In genomic region chr1:150826299-150826698, GRCh38 we compare ENCODE assay signal across 24 cellular contexts. TPM values are rescaled to one million over a fixed set of nuclear protein-coding genes. Genes with fewer than 3 reads are reported as not detected.
DNase-seq lines count a peak whose midpoint lies in the region; ATAC-seq, FAIRE-seq and TF ChIP-seq lines count a peak whose summit lies in the region.
"Had no signal": no experiment of that assay in that cellular context is flagged by ENCODE, and none has a peak within 500 bp of the region (broad histone marks: within the 10 kb centered on the region; RNA-seq: fewer than 3 reads in every experiment).

No MANE protein-coding gene starts in this region.

- in situ Hi-C loops in HepG2 (cut with HindIII; ENCODE audit: extremely low pct_ligation_motif_present, low pct_unique_long_range_greater_than_20kb) = no loop called here

- no peaks in the 10 kb centered on the region for H3K9me3 ChIP-seq in right lobe of liver
- no peaks in the 10 kb centered on the region for H3K9me3 ChIP-seq in HepG2 (ENCODE audit: low read length)
- H3K9me3 ChIP-seq in stomach = no peaks in the 10 kb centered on the region
- no peaks in the 10 kb centered on the region for H3K9me3 ChIP-seq in PC-9 (ENCODE audit: insufficient read depth, low read depth)
- H3K9me3 ChIP-seq: A549; BLaER1 treated with 17β-estradiol and CSF1 and Interleukin-3, amounts not matched to agents 10 nM and 100 nM had no signal

- H3K36me3 ChIP-seq in right lobe of liver (peaks cover 9 to 91% (median 26%) of the 10 kb centered on the region in 4 donors), HepG2 (replicated peaks in 1 of 2; ENCODE audit: control insufficient read depth in 1 of 2, insufficient read depth in 2 of 2, low read length in 2 of 2) (peaks cover 1 to 47% of the 10 kb centered on the region in 2 experiments), stomach (peaks cover 56 to 100% (median 99%) of the 10 kb centered on the region in 4 donors), PC-9 (ENCODE audit: low read depth) (0 out of 2 replicates have a peak, but pooled peaks cover 19% of the 10 kb centered on the region)

- H4K20me1 ChIP-seq in HepG2 (ENCODE audit: insufficient read depth, low read length) = no peaks in the 10 kb centered on the region
- H4K20me1 ChIP-seq in PC-9 (ENCODE audit: insufficient read depth) = peaks cover 2% of the 10 kb centered on the region

- TF ChIP-seq RAD21 in HepG2 (CRISPR knock-in tag; IDR thresholded peaks at IDR 0.05) = no peak

- H3K4me1 ChIP-seq in right lobe of liver (peaks cover 0 to 7% (median 3%) of the 10 kb centered on the region in 4 donors), HepG2 (ENCODE audit: insufficient read depth, low read length) (no peaks in the 10 kb centered on the region), stomach (peaks cover 0 to 15% (median 7%) of the 10 kb centered on the region in 4 donors), PC-9 (replicated peaks; ENCODE audit: insufficient read depth) (peaks cover 7% of the 10 kb centered on the region)
- H3K4me1 ChIP-seq: A549; BLaER1 treated with 17β-estradiol and CSF1 and Interleukin-3, amounts not matched to agents 10 nM and 100 nM had no signal

- H3K9me2 ChIP-seq in PC-9 (ENCODE audit: insufficient read depth) = no peaks in the 10 kb centered on the region

- H3K27me3 ChIP-seq in right lobe of liver (no peaks in the 10 kb centered on the region), HepG2 (ENCODE audit: control insufficient read depth in 1 of 2, insufficient read depth in 2 of 2, low read length in 2 of 2) (no peaks in the 10 kb centered on the region), stomach (no peaks in the 10 kb centered on the region), PC-9 (ENCODE audit: insufficient read depth, low read depth) (no peaks in the 10 kb centered on the region)
- H3K27me3 ChIP-seq: BLaER1 treated with 17β-estradiol and CSF1 and Interleukin-3, amounts not matched to agents 10 nM and 100 nM had no signal

- H3K4me3 ChIP-seq in right lobe of liver (no peak overlapping the region), HepG2 (replicated peaks in 1 of 3; ENCODE audit: insufficient read depth in 1 of 3, low read depth in 2 of 3, low read length in 3 of 3) (no peak overlapping the region), stomach (no peak overlapping the region), PC-9 (no peak overlapping the region)
- H3K4me3 ChIP-seq: A549; BLaER1 treated with 17β-estradiol and CSF1 and Interleukin-3, amounts not matched to agents 10 nM and 100 nM; GM12878 had no signal

- no peak for TF ChIP-seq POLR2A in right lobe of liver (IDR thresholded peaks at IDR 0.05)
- no peak for TF ChIP-seq POLR2A in HepG2 (IDR thresholded peaks at IDR 0.05; ENCODE audit: insufficient read depth in 1 of 2, low read depth in 2 of 2, low read length in 2 of 2)
- no peak for TF ChIP-seq POLR2A in stomach (IDR thresholded peaks at IDR 0.05)

- ATAC-seq in right lobe of liver = peak; percentile 19 to 80 (median 43)
- no peak for ATAC-seq in HepG2
- peak; percentile 36 for ATAC-seq in left lobe of liver
- ATAC-seq: A549, GM12878 had no signal

- H3K4me2 ChIP-seq in HepG2 (ENCODE audit: low read depth, low read length) (no peak overlapping the region), PC-9 (no peak overlapping the region)
- H3K4me2 ChIP-seq: A549; BLaER1 treated with 17β-estradiol and CSF1 and Interleukin-3, amounts not matched to agents 10 nM and 100 nM had no signal

- no peak for FAIRE-seq in HepG2 (lab: Jason Lieb, UNC)
- FAIRE-seq: A549, GM12878, GM12892, GM18507 had no signal

- H2AFZ ChIP-seq in HepG2 (ENCODE audit: low read length) = no peak overlapping the region
- no peak overlapping the region for H2AFZ ChIP-seq in PC-9

- H3K9ac ChIP-seq in HepG2 (ENCODE audit: insufficient read depth, low read depth, low read length) = no peak overlapping the region
- H3K9ac ChIP-seq: BLaER1 treated with 17β-estradiol and CSF1 and Interleukin-3, amounts not matched to agents 10 nM and 100 nM had no signal

- CTCF ChIA-PET in HepG2 (lab: Yijun Ruan, JAX; ENCODE audit: low intra/inter-chr PET ratio, low total read pairs) = no interaction called here
- CTCF ChIA-PET in PC-9 (lab: Charles Lee) = no interaction called here

- BruUV-seq in HepG2 (replicated peaks; lab: Mats Ljungman, UMichigan) (no TSS peak), PC-9 (replicated peaks; lab: Mats Ljungman, UMichigan) (no TSS peak)

- TF ChIP-seq EP300 in HepG2 (IDR thresholded peaks at IDR 0.05; ENCODE audit: low read depth in 2 of 2, low read length in 2 of 2) (no peak), HepG2 (CRISPR knock-in tag; IDR thresholded peaks at IDR 0.05; ENCODE audit: borderline replicate concordance) (no peak), stomach (IDR thresholded peaks at IDR 0.05) (no peak)

- TF ChIP-seq CTCF in right lobe of liver (IDR thresholded peaks at IDR 0.05) (no peak), HepG2 (CRISPR knock-in tag; IDR thresholded peaks at IDR 0.05) (no peak), VCaP (conservative IDR thresholded peaks at IDR 0.05) (no peak), stomach (IDR thresholded peaks at IDR 0.05) (no peak), PC-9 (conservative IDR thresholded peaks at IDR 0.05) (no peak)

- POLR2A ChIA-PET in HepG2 (lab: Yijun Ruan, JAX) = no interaction called here
- POLR2A ChIA-PET in PC-9 (lab: Charles Lee; ENCODE audit: unreplicated experiment) = no interaction called here

- H3K79me2 ChIP-seq in HepG2 (ENCODE audit: insufficient read depth, low read length) (no peaks in the 10 kb centered on the region), PC-9 (ENCODE audit: low read depth) (no peaks in the 10 kb centered on the region)

- peaks cover 15% of the 10 kb centered on the region for H3F3A ChIP-seq in PC-9 (ENCODE audit: insufficient read depth, low read depth)

- H3K27ac ChIP-seq in right lobe of liver (peak overlapping the region in 1 of 3 donors; percentile 6), HepG2 (ENCODE audit: extremely low read length, insufficient read depth, low read length) (no peak overlapping the region), VCaP (peak overlapping the region; percentile 73), stomach (peak overlapping the region in 3 of 5 donors; percentile 10 to 31 (median 29)), PC-9 (no peak overlapping the region)
- H3K27ac ChIP-seq: A549; BLaER1 treated with 17β-estradiol and CSF1 and Interleukin-3, amounts not matched to agents 10 nM and 100 nM had no signal

- no CpG with 5 or more reads among the region's 1 CpG for WGBS in right lobe of liver (ENCODE audit: insufficient coverage, low coverage, low lambda C conversion rate, missing lambda C conversion rate)
- 90% methylated on average over 1 of the region's 1 CpG for WGBS in HepG2 (ENCODE audit: low lambda C conversion rate)
- 59 to 100% (median 72%) methylated on average over 1 of the region's 1 CpG for WGBS in stomach, 5 donors

- intact Hi-C loops in right lobe of liver (cut with DNase I) (no loop called here), HepG2 (cut with micrococcal nuclease; ENCODE audit: unreplicated experiment) (loop anchor here (10.0 kb wide), 1 partner anchor 99 kb away; the partner anchor contains the start of gene SETDB1), stomach (cut with DNase I; ENCODE audit: low total_unique reads) (no loop called here), PC-9 (cut with micrococcal nuclease; ENCODE audit: unreplicated experiment) (no loop called here)

- DNase-seq in right lobe of liver (no peak), HepG2 (ENCODE audit: low spot score) (no peak), left lobe of liver (ENCODE audit: low spot score) (no peak), stomach (no peak), PC-9 (no peak), C1 segment of cervical spinal cord (lab: John Stamatoyannopoulos, UW) (no peak)
- no peak for DNase-seq in activated CD4-positive, alpha-beta T cell treated with anti-CD3 and anti-CD28 coated beads for 1 hour
- DNase-seq: AML-193; CD4-positive, alpha-beta memory T cell; CD4-positive, CD25-positive, alpha-beta regulatory T cell; CD8-positive, alpha-beta memory T cell; COR-L47; DMS 273 treated with DMSO at 0.1 percent for 48 hours; DMS153; DMS79; DND-41; EL; GDM1 had no signal

RNA-seq across cellular contexts. Expression of gene CTSK, which starts 18.2 kb away (rescaled TPM):
- total RNA-seq in right lobe of liver (1 to 10 TPM; 1.5 to 3.8 (median 2.6) TPM), HepG2 (2016; rRNA removed; fragmentation: Illumina TruSeq; extraction: Trizol) (0.62 and 1.4 TPM in 2 replicates), left lobe of liver (2.4 TPM), stomach (10 to 100 TPM in 3 of 5 donors, 1 to 10 TPM in 2; 7.6 to 49.8 (median 12.2) TPM), PC-9 (2021) (4.7 and 4.9 TPM in 2 replicates)
- total RNA-seq in HepG2 (2016; cell fraction: cytosol; rRNA removed; fragmentation: Illumina TruSeq; extraction: Trizol; ENCODE audit: low read depth) = 0.18 and 0.20 TPM in 2 replicates
- total RNA-seq in HepG2 (2016; cell fraction: insoluble cytoplasmic fraction; rRNA removed; fragmentation: Illumina TruSeq; extraction: Trizol) = 0.13 and 1.1 TPM in 2 replicates
- 0.17 and 0.34 TPM in 2 replicates for total RNA-seq in HepG2 (2016; cell fraction: membrane; rRNA removed; fragmentation: Illumina TruSeq; extraction: Trizol)
- total RNA-seq in HepG2 (2016; cell fraction: nucleus; rRNA removed; fragmentation: Illumina TruSeq; extraction: Trizol) = 2.4 and 2.9 TPM in 2 replicates
- polyA plus RNA-seq in HepG2 (2011; rRNA removed) (6.2 and 6.3 TPM in 2 replicates), stomach (10 to 100 TPM; 12.5 to 17.3 (median 14.8) TPM)
- polyA plus RNA-seq in HepG2 (2011; cell fraction: cytosol; rRNA removed) = 0.95 and 1.6 TPM in 2 replicates
- polyA plus RNA-seq in HepG2 (2011; cell fraction: nucleus; rRNA removed) = 20.4 and 28.6 TPM in 2 replicates
- polyA plus RNA-seq in HepG2 (2012) = 3.1 and 4.4 TPM in 2 replicates
- polyA plus RNA-seq in HepG2 (2016; cell fraction: cytosol; fragmentation: Illumina TruSeq; extraction: Trizol; ENCODE audit: low read depth) = 0.06 TPM in 1 of 2 replicates, not detected in the other
- 0.39 and 0.47 TPM in 2 replicates for polyA plus RNA-seq in HepG2 (2016; cell fraction: insoluble cytoplasmic fraction; fragmentation: Illumina TruSeq; extraction: Trizol; ENCODE audit: low read depth)
- 0.14 and 0.43 TPM in 2 replicates for polyA plus RNA-seq in HepG2 (2016; cell fraction: membrane; fragmentation: Illumina TruSeq; extraction: Trizol; ENCODE audit: low read depth)
- 9.0 and 9.3 TPM in 2 replicates for polyA plus RNA-seq in HepG2 (2016; cell fraction: nucleus; fragmentation: Illumina TruSeq; extraction: Trizol; ENCODE audit: insufficient read depth, low read depth)
- 1.4 and 3.5 TPM in 2 replicates for polyA minus RNA-seq in HepG2 (2011; rRNA and poly(A)+ RNA removed; ENCODE audit: low replicate concordance)
- polyA minus RNA-seq in HepG2 (2011; cell fraction: cytosol; rRNA and poly(A)+ RNA removed) = not detected in 2 replicates
- 5.7 and 7.7 TPM in 2 replicates for polyA minus RNA-seq in HepG2 (2011; cell fraction: nucleus; rRNA and poly(A)+ RNA removed)

RNA-seq across cellular contexts. Expression of gene ARNT, which starts 50.1 kb away (rescaled TPM):
- 10 to 100 TPM; 24.7 to 31.9 (median 27.8) TPM for total RNA-seq in right lobe of liver
- 17.6 and 17.8 TPM in 2 replicates for total RNA-seq in HepG2 (2016; rRNA removed; fragmentation: Illumina TruSeq; extraction: Trizol)
- 3.0 and 3.1 TPM in 2 replicates for total RNA-seq in HepG2 (2016; cell fraction: cytosol; rRNA removed; fragmentation: Illumina TruSeq; extraction: Trizol; ENCODE audit: low read depth)
- total RNA-seq in HepG2 (2016; cell fraction: insoluble cytoplasmic fraction; rRNA removed; fragmentation: Illumina TruSeq; extraction: Trizol) = 16.0 and 17.6 TPM in 2 replicates
- 10.2 and 10.5 TPM in 2 replicates for total RNA-seq in HepG2 (2016; cell fraction: membrane; rRNA removed; fragmentation: Illumina TruSeq; extraction: Trizol)
- total RNA-seq in HepG2 (2016; cell fraction: nucleus; rRNA removed; fragmentation: Illumina TruSeq; extraction: Trizol) = 22.3 and 22.5 TPM in 2 replicates
- polyA plus RNA-seq in HepG2 (2011; rRNA removed) = 24.1 and 25.9 TPM in 2 replicates
- 12.5 and 14.3 TPM in 2 replicates for polyA plus RNA-seq in HepG2 (2011; cell fraction: cytosol; rRNA removed)
- 44.0 and 50.3 TPM in 2 replicates for polyA plus RNA-seq in HepG2 (2011; cell fraction: nucleus; rRNA removed)
- 19.3 and 23.7 TPM in 2 replicates for polyA plus RNA-seq in HepG2 (2012)
- 1.8 and 2.1 TPM in 2 replicates for polyA plus RNA-seq in HepG2 (2016; cell fraction: cytosol; fragmentation: Illumina TruSeq; extraction: Trizol; ENCODE audit: low read depth)
- 14.9 and 18.1 TPM in 2 replicates for polyA plus RNA-seq in HepG2 (2016; cell fraction: insoluble cytoplasmic fraction; fragmentation: Illumina TruSeq; extraction: Trizol; ENCODE audit: low read depth)
- 4.3 and 5.6 TPM in 2 replicates for polyA plus RNA-seq in HepG2 (2016; cell fraction: membrane; fragmentation: Illumina TruSeq; extraction: Trizol; ENCODE audit: low read depth)
- 21.2 and 22.9 TPM in 2 replicates for polyA plus RNA-seq in HepG2 (2016; cell fraction: nucleus; fragmentation: Illumina TruSeq; extraction: Trizol; ENCODE audit: insufficient read depth, low read depth)
- 36.2 and 55.5 TPM in 2 replicates for polyA minus RNA-seq in HepG2 (2011; rRNA and poly(A)+ RNA removed; ENCODE audit: low replicate concordance)
- 10.6 and 15.0 TPM in 2 replicates for polyA minus RNA-seq in HepG2 (2011; cell fraction: cytosol; rRNA and poly(A)+ RNA removed)
- 46.4 and 62.3 TPM in 2 replicates for polyA minus RNA-seq in HepG2 (2011; cell fraction: nucleus; rRNA and poly(A)+ RNA removed)
- total RNA-seq in left lobe of liver = 26.1 TPM
- total RNA-seq in stomach = 10 to 100 TPM; 23.8 to 64.7 (median 53.1) TPM
- 10 to 100 TPM in 2 of 3 donors, 1 to 10 TPM in 1; 8.9 to 20.2 (median 19.7) TPM for polyA plus RNA-seq in stomach
- 30.3 and 35.1 TPM in 2 replicates for total RNA-seq in PC-9 (2021)

Comparison
In these comparisons a context has a peak if more than half of its experiments do, and no peak if none do; other contexts are left out.
1. H3K27ac ChIP-seq: peak in VCaP (single experiment) and stomach (3 of 5); none in HepG2 (single experiment) and PC-9 (single experiment).